1 cellular context compared by ENCODE assay signal in genomic region chr1:155273134-155273982, GRCh38.
TF ChIP-seq lines count a peak whose summit lies in the region.

TSS of gene CLK2 (minus strand) at chr1:155273504. CDS start at chr1:155270977, 2,527 bp downstream.

TF ChIP-seq in K562, 482 proteins besides CTCF, POLR2A, EP300 and RAD21 (continued from another document and continues in another):
- TF ChIP-seq CTCFL (IDR thresholded peaks at IDR 0.05; ENCODE audit: borderline replicate concordance, insufficient read depth, low read depth, low read length, poor library complexity, severe bottlenecking) (no peak), POLR2H (tag; IDR thresholded peaks at IDR 0.05; ENCODE audit: low read depth) (peak; percentile 79), RCOR1 (IDR thresholded peaks at IDR 0.05; ENCODE audit: borderline replicate concordance in 1 of 2, low read depth in 2 of 2, low read length in 2 of 2) (no peak), ZNF143 (CRISPR knock-in tag; IDR thresholded peaks at IDR 0.05) (peak; percentile 65), ESRRB (CRISPR knock-in tag; IDR thresholded peaks at IDR 0.05; ENCODE audit: borderline replicate concordance) (0 out of 2 replicates have a peak, but pooled peaks have one; percentile 61), STAT5A (IDR thresholded peaks at IDR 0.05; ENCODE audit: borderline replicate concordance, low read length) (no peak; the same call in 1 of the 2 replicates), SMC3 (conservative IDR thresholded peaks at IDR 0.05; ENCODE audit: insufficient read depth, low read depth, low read length) (no peak), HNRNPLL (IDR thresholded peaks at IDR 0.05; ENCODE audit: low read depth, low read length, poor library complexity, severe bottlenecking) (peak; percentile 58), ATF1 (CRISPR knock-in tag; IDR thresholded peaks at IDR 0.05) (no peak), ATF1 (tag; IDR thresholded peaks at IDR 0.05) (peak; percentile 84), KDM4B (IDR thresholded peaks at IDR 0.05; ENCODE audit: borderline replicate concordance in 2 of 2, low read depth in 1 of 2) (no peak), ZNF184 (CRISPR knock-in tag; IDR thresholded peaks at IDR 0.05) (no peak), ZC3H8 (IDR thresholded peaks at IDR 0.05) (no peak), FOXP1 (CRISPR knock-in tag; IDR thresholded peaks at IDR 0.05) (no peak), FIP1L1 (IDR thresholded peaks at IDR 0.05; ENCODE audit: low read depth, low read length, poor library complexity, severe bottlenecking) (no peak), CHAMP1 (IDR thresholded peaks at IDR 0.05) (no peak), SMARCE1 (IDR thresholded peaks at IDR 0.05) (peak; percentile 45), KHSRP (IDR thresholded peaks at IDR 0.05) (no peak), MBD1 (CRISPR knock-in tag; IDR thresholded peaks at IDR 0.05) (no peak), SRSF9 (IDR thresholded peaks at IDR 0.05; ENCODE audit: borderline replicate concordance, low read depth, low read length) (no peak), ARID3A (IDR thresholded peaks at IDR 0.05; ENCODE audit: borderline replicate concordance, low read depth, low read length) (no peak), BRD9 (IDR thresholded peaks at IDR 0.05; ENCODE audit: low read depth, partially characterized antibody) (peak; percentile 36), RBM34 (IDR thresholded peaks at IDR 0.05; ENCODE audit: borderline replicate concordance, insufficient read depth, low read length) (no peak), KLF13 (tag; IDR thresholded peaks at IDR 0.05; ENCODE audit: borderline replicate concordance, low read depth) (no peak), ZBTB7A (IDR thresholded peaks at IDR 0.05; ENCODE audit: borderline replicate concordance, control insufficient read depth, low read depth, low read length) (peak; percentile 99), ZNF644 (tag; IDR thresholded peaks at IDR 0.05; ENCODE audit: low read depth) (no peak), NELFE (IDR thresholded peaks at IDR 0.05; ENCODE audit: insufficient read depth, insufficient read length) (no peak), CC2D1A (IDR thresholded peaks at IDR 0.05) (no peak), ZNF121 (CRISPR knock-in tag; conservative IDR thresholded peaks at IDR 0.05) (no peak), CBX3 (IDR thresholded peaks at IDR 0.05; ENCODE audit: borderline replicate concordance in 1 of 2, low read length in 2 of 2) (peak in 1 of 2 experiments; percentile 14; a peak in 1 of 3 replicates), ZNF395 (CRISPR knock-in tag; IDR thresholded peaks at IDR 0.05) (no peak), ZNF165 (CRISPR knock-in tag; IDR thresholded peaks at IDR 0.05; ENCODE audit: borderline replicate concordance) (no peak), ILK (tag; IDR thresholded peaks at IDR 0.05; ENCODE audit: borderline replicate concordance, low read depth) (no peak), ZNF77 (CRISPR knock-in tag; IDR thresholded peaks at IDR 0.05) (no peak), SAFB (IDR thresholded peaks at IDR 0.05; ENCODE audit: borderline replicate concordance, low read depth, low read length) (no peak), FOXA3 (CRISPR knock-in tag; conservative IDR thresholded peaks at IDR 0.05 in 1 of 2, IDR thresholded peaks at IDR 0.05 in 1 of 2) (no peak), RBM39 (optimal IDR thresholded peaks at IDR 0.05; ENCODE audit: low read depth, low read length) (no peak), NFATC3 (IDR thresholded peaks at IDR 0.05) (0 out of 2 replicates have a peak, but pooled peaks have one; percentile 61), ZBTB2 (IDR thresholded peaks at IDR 0.05) (peak; percentile 97), BDP1 (IDR thresholded peaks at IDR 0.05; ENCODE audit: insufficient read depth, insufficient read length) (no peak), SOX6 (IDR thresholded peaks at IDR 0.05) (peak; percentile 33; the same call in 1 of the 2 replicates), IRF1 (CRISPR knock-in tag; IDR thresholded peaks at IDR 0.05; ENCODE audit: borderline replicate concordance) (no peak), ZNF354B (CRISPR knock-in tag; IDR thresholded peaks at IDR 0.05) (no peak), SIN3A (IDR thresholded peaks at IDR 0.05; ENCODE audit: borderline replicate concordance in 2 of 2, control insufficient read depth in 1 of 2, low read depth in 2 of 2, low read length in 2 of 2) (peak; percentile 44 to 95; a peak in 3 of 4 replicates), CREB3 (tag; conservative IDR thresholded peaks at IDR 0.05; ENCODE audit: low read depth) (no peak), BMI1 (IDR thresholded peaks at IDR 0.05; ENCODE audit: low read length) (no peak), BHLHE40 (IDR thresholded peaks at IDR 0.05; ENCODE audit: low read length) (peak; percentile 55), SETDB1 (IDR thresholded peaks at IDR 0.05; ENCODE audit: low read length) (no peak)
